ENCODE assay signal across 28 cellular contexts in genomic region chr15:66570327-66570726, GRCh38. TPM values are rescaled to one million over a fixed set of nuclear protein-coding genes. Genes with fewer than 3 reads are reported as not detected.
"Had no signal": no experiment of that assay in that cellular context is flagged by ENCODE, and none has a peak within 500 bp of the region (broad histone marks: within the 10 kb centered on the region; RNA-seq: fewer than 3 reads in every experiment).

No MANE protein-coding gene starts in this region.

- H3K36me3 Mint-ChIP-seq: activated CD8-positive, alpha-beta memory T cell treated with anti-CD3 and anti-CD28 coated beads, Interleukin-2, amount 10 ng/mL, durations not matched to agents 7 days and 5 days; activated naive CD4-positive, alpha-beta T cell treated with anti-CD3 and anti-CD28 coated beads, Interleukin-2, amount 10 ng/mL, durations not matched to agents 7 days and 5 days had no signal

- H3K27me3 Mint-ChIP-seq: activated B cell treated with CpG ODN at 0.5 μM for 24 hours; activated CD4-positive, alpha-beta T cell treated with anti-CD3 and anti-CD28 coated beads, Interleukin-2, amount 10 ng/mL, durations not matched to agents 24 days and 14 days; activated CD8-positive, alpha-beta memory T cell treated with anti-CD3 and anti-CD28 coated beads, Interleukin-2, amount 10 ng/mL, durations not matched to agents 7 days and 5 days had no signal

- H3K9me3 Mint-ChIP-seq: activated B cell treated with CpG ODN at 0.5 μM for 24 hours; activated CD4-positive, alpha-beta T cell treated with anti-CD3 and anti-CD28 coated beads, Interleukin-2, amount 10 ng/mL, durations not matched to agents 24 days and 14 days; activated naive CD4-positive, alpha-beta T cell treated with anti-CD3 and anti-CD28 coated beads, Interleukin-2, amount 10 ng/mL, durations not matched to agents 7 days and 5 days; activated T-helper 2 cell treated with anti-CD3 and anti-CD28 coated beads, Interferon-gamma antibody, Interleukin-2, Interleukin-4, amounts not matched to agents 10 μg/mL and 5 μg/mL and 100 μg/mL, durations not matched to agents 14 hours and 24 hours and 36 hours had no signal

- DNase-seq: activated B cell treated with CpG ODN at 0.5 μM for 24 hours; activated CD4-positive, alpha-beta T cell treated with anti-CD3 and anti-CD28 coated beads for 1 hour; activated CD4-positive, alpha-beta T cell treated with anti-CD3 and anti-CD28 coated beads, Interleukin-2, amount 10 ng/mL, durations not matched to agents 24 days and 14 days; activated CD4-positive, alpha-beta T cell treated with anti-CD3 and anti-CD28 coated beads, Interleukin-2, amount 50 U/mL, for 48 hours; activated CD8-positive, alpha-beta memory T cell treated with anti-CD3 and anti-CD28 coated beads, Interleukin-2, amount 10 ng/mL, durations not matched to agents 7 days and 5 days; activated gamma-delta T cell treated with Interleukin-2 at 50 U/mL for 16 hours; activated naive CD4-positive, alpha-beta T cell treated with anti-CD3 and anti-CD28 coated beads, Interleukin-2, amount 10 ng/mL, durations not matched to agents 7 days and 5 days; activated T-cell treated with anti-CD3 and anti-CD28 coated beads for 4 hours; activated T-cell treated with anti-CD3 and anti-CD28 coated beads, Interleukin-2, amount 50 U/mL, for 48 hours; aorta; caudate nucleus; Kasumi-1; KBM-7; NCI-H1048; NCI-H1417; NCI-H1930; NCI-H2171; NCI-H2227 treated with DMSO at 0.1 percent for 48 hours; NCI-H446 treated with DMSO at 0.1 percent for 48 hours; NCI-H524 treated with DMSO at 0.1 percent for 48 hours; NCI-H748 treated with DMSO at 0.1 percent for 48 hours; SIG-M5; T-helper 2 cell; T1000 had no signal

- H3K27ac Mint-ChIP-seq: activated B cell treated with CpG ODN at 0.5 μM for 24 hours; activated CD4-positive, alpha-beta T cell treated with anti-CD3 and anti-CD28 coated beads, Interleukin-2, amount 10 ng/mL, durations not matched to agents 24 days and 14 days; activated CD8-positive, alpha-beta memory T cell treated with anti-CD3 and anti-CD28 coated beads, Interleukin-2, amount 10 ng/mL, durations not matched to agents 7 days and 5 days; activated naive CD4-positive, alpha-beta T cell treated with anti-CD3 and anti-CD28 coated beads, Interleukin-2, amount 10 ng/mL, durations not matched to agents 7 days and 5 days; activated T-helper 2 cell treated with anti-CD3 and anti-CD28 coated beads, Interferon-gamma antibody, Interleukin-2, Interleukin-4, amounts not matched to agents 10 μg/mL and 5 μg/mL and 100 μg/mL, durations not matched to agents 14 hours and 24 hours and 36 hours had no signal

- H3K27ac ChIP-seq: breast epithelium had no signal

- H3K4me1 ChIP-seq: breast epithelium had no signal

- H3K27me3 ChIP-seq: breast epithelium had no signal

- ATAC-seq: activated CD8-positive, alpha-beta memory T cell treated with anti-CD3 and anti-CD28 coated beads, Interleukin-2, amount 10 ng/mL, durations not matched to agents 7 days and 5 days had no signal

- H3K4me3 Mint-ChIP-seq: activated B cell treated with CpG ODN at 0.5 μM for 24 hours; activated CD4-positive, alpha-beta T cell treated with anti-CD3 and anti-CD28 coated beads, Interleukin-2, amount 10 ng/mL, durations not matched to agents 24 days and 14 days; activated CD8-positive, alpha-beta memory T cell treated with anti-CD3 and anti-CD28 coated beads, Interleukin-2, amount 10 ng/mL, durations not matched to agents 7 days and 5 days; activated naive CD4-positive, alpha-beta T cell treated with anti-CD3 and anti-CD28 coated beads, Interleukin-2, amount 10 ng/mL, durations not matched to agents 7 days and 5 days had no signal

- FAIRE-seq: TTC549 had no signal

- H3K9me3 ChIP-seq: breast epithelium had no signal

- H3K4me3 ChIP-seq: breast epithelium had no signal

- H3K36me3 ChIP-seq: breast epithelium had no signal

RNA-seq across cellular contexts. Expression of gene LCTL, which starts 4.5 kb away (rescaled TPM):
- total RNA-seq: activated B cell treated with CpG ODN at 0.5 μM for 24 hours; activated CD4-positive, alpha-beta T cell treated with anti-CD3 and anti-CD28 coated beads, Interleukin-2, amount 10 ng/mL, durations not matched to agents 24 days and 14 days; activated CD8-positive, alpha-beta memory T cell treated with anti-CD3 and anti-CD28 coated beads, Interleukin-2, amount 10 ng/mL, durations not matched to agents 7 days and 5 days; activated T-helper 2 cell treated with anti-CD3 and anti-CD28 coated beads, Interferon-gamma antibody, Interleukin-2, Interleukin-4, amounts not matched to agents 10 μg/mL and 5 μg/mL and 100 μg/mL, durations not matched to agents 14 hours and 24 hours and 36 hours; aorta; breast epithelium; OCI-LY7 had no signal
- polyA plus RNA-seq: aorta had no signal
